In the genomic region with DNA sequence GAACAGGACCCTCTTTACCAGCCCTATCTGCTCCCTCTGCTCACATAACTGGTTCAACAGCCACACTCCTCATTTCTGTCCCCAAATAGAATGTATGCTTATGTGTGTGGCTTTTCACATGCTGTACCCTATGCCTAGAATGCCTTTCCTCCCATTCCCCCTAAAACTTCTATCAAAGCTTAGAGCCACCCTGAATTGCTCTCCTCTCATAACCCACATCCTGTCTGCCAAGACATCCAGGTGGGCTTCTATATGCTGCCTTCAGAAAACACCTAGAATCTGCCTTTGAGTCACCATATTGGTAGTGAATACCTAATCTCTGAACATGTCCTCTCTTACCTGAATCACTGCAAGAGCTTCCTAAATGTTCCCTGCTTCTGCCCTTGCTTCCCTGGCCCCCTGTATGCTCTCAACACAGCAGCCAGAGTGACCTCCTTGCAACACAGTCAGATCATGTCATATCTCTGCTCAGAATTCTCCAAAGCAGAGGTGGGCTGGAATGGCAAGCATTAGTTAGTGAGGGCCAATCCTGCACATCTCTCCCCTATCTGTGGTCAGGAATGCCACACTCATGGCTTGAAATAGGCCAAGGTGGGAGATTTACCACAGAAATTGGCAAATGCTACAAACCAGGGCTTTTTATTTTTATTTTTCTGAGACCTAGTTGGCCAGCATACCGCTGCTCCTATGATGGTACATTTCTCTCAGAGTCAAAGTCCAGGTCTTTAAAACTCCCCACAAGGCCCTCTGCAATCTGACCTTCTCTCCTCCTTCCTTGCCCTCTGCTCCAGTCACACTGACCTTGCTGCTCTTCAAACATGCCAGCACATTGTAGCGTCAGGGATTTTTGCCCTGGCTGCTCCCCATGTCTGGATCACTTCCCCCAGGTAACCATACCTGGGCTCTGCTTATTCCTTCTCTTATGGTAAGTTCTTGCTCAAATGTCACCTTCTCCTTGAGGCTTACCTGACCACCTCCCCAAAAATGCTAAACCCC, we compare ENCODE assay signal across 26 cellular contexts. TPM values are rescaled to one million over a fixed set of nuclear protein-coding genes. Genes with fewer than 3 reads are reported as not detected.
DNase-seq lines count a peak whose midpoint lies in the region; ATAC-seq, FAIRE-seq and TF ChIP-seq lines count a peak whose summit lies in the region.
"Had no signal": no experiment of that assay in that cellular context is flagged by ENCODE, and none has a peak within 500 bp of the region (broad histone marks: within the 10 kb centered on the region; RNA-seq: fewer than 3 reads in every experiment).

No MANE protein-coding gene starts in this region.

- H3K27me3 ChIP-seq in CD4-positive, alpha-beta T cell (ENCODE audit: control insufficient read depth, insufficient read depth, low read length) = no peaks in the 10 kb centered on the region
- H3K27me3 ChIP-seq in bronchial epithelial cell (ENCODE audit: control insufficient read depth, insufficient read depth, low read length) = no peaks in the 10 kb centered on the region
- H3K27me3 ChIP-seq: BLaER1, gastrocnemius medialis, hepatocyte, neutrophil, SJCRH30 had no signal

- no peak overlapping the region for H3K4me3 Mint-ChIP-seq in CD4-positive, alpha-beta T cell
- H3K4me3 Mint-ChIP-seq in naive thymus-derived CD8-positive, alpha-beta T cell = peak overlapping the region in 1 of 10 donors; percentile 7
- H3K4me3 Mint-ChIP-seq: dendritic cell treated with granulocyte-macrophage colony-stimulating factor and Interleukin-4, amounts not matched to agents 40 ng/mL and 50 ng/mL, for 4 days; memory B cell had no signal

- no peaks in the 10 kb centered on the region for H3K36me3 Mint-ChIP-seq in CD4-positive, alpha-beta T cell (ENCODE audit: low read depth)
- peaks cover 0 to 5% (median 0%) of the 10 kb centered on the region in 3 donors for H3K36me3 Mint-ChIP-seq in naive thymus-derived CD8-positive, alpha-beta T cell
- H3K36me3 Mint-ChIP-seq: memory B cell had no signal

- no peak for TF ChIP-seq CTCF in CD4-positive, alpha-beta T cell (IDR thresholded peaks at IDR 0.05)
- TF ChIP-seq CTCF in GM12865 (IDR thresholded peaks at IDR 0.05; ENCODE audit: insufficient read depth, low read depth, low read length, missing control alignments) (no peak), bronchial epithelial cell (IDR thresholded peaks at IDR 0.05; ENCODE audit: insufficient read depth, low read length, severe bottlenecking) (no peak)

- peaks cover 10% of the 10 kb centered on the region for H3K27me3 Mint-ChIP-seq in CD4-positive, alpha-beta T cell
- H3K27me3 Mint-ChIP-seq in naive thymus-derived CD8-positive, alpha-beta T cell = peaks cover 0 to 5% (median 3%) of the 10 kb centered on the region in 5 donors
- H3K27me3 Mint-ChIP-seq: dendritic cell treated with granulocyte-macrophage colony-stimulating factor and Interleukin-4, amounts not matched to agents 40 ng/mL and 50 ng/mL, for 4 days had no signal

- no peak for ATAC-seq in CD4-positive, alpha-beta T cell (ENCODE audit: poor library complexity)
- no peak for ATAC-seq in naive thymus-derived CD8-positive, alpha-beta T cell
- no peak for ATAC-seq in HG03460 (IDR thresholded peaks at IDR 0.05; ENCODE audit: unreplicated experiment)
- ATAC-seq: gastrocnemius medialis, GM12878, left cardiac atrium had no signal

- CTCF ChIA-PET in CD4-positive, alpha-beta T cell (lab: Charles Lee) = no interaction called here

- H3K4me3 ChIP-seq in GM12865 (ENCODE audit: low read depth, low read length) = no peak overlapping the region
- no peak overlapping the region for H3K4me3 ChIP-seq in bronchial epithelial cell (ENCODE audit: low read depth, low read length)
- H3K4me3 ChIP-seq: BLaER1, gastrocnemius medialis, GM12878, hepatocyte, SJCRH30, transverse colon had no signal

- peaks cover 42% of the 10 kb centered on the region for H3K4me1 Mint-ChIP-seq in CD4-positive, alpha-beta T cell (ENCODE audit: low read depth)
- peaks cover 29 to 47% (median 37%) of the 10 kb centered on the region in 4 donors for H3K4me1 Mint-ChIP-seq in naive thymus-derived CD8-positive, alpha-beta T cell

- H3K27ac Mint-ChIP-seq in CD4-positive, alpha-beta T cell = peak overlapping the region; percentile 5
- H3K27ac Mint-ChIP-seq in naive thymus-derived CD8-positive, alpha-beta T cell = peak overlapping the region in 9 of 10 donors; percentile 4 to 85 (median 54)
- H3K27ac Mint-ChIP-seq: dendritic cell treated with granulocyte-macrophage colony-stimulating factor and Interleukin-4, amounts not matched to agents 40 ng/mL and 50 ng/mL, for 4 days had no signal

- no peaks in the 10 kb centered on the region for H3K36me3 ChIP-seq in bronchial epithelial cell (ENCODE audit: control insufficient read depth, insufficient read depth, low read length)
- H3K36me3 ChIP-seq: BLaER1, gastrocnemius medialis, neutrophil, SJCRH30, transverse colon had no signal

- H3K9me3 ChIP-seq in CD4-positive, alpha-beta T cell (ENCODE audit: control insufficient read depth, low read length) = no peaks in the 10 kb centered on the region
- H3K9me3 ChIP-seq: BLaER1, gastrocnemius medialis, neutrophil, SJCRH30, transverse colon had no signal

- no peak for FAIRE-seq in bronchial epithelial cell (lab: Jason Lieb, UNC)
- FAIRE-seq: endometrium, GM12878, small intestine had no signal

- no peak overlapping the region for H3K27ac ChIP-seq in CD4-positive, alpha-beta T cell (ENCODE audit: low read depth, low read length)
- H3K27ac ChIP-seq: BLaER1, gastrocnemius medialis, hepatocyte, SJCRH30, transverse colon had no signal

- DNase-seq in CD4-positive, alpha-beta T cell = no peak
- DNase-seq in GM12865 (ENCODE audit: low read depth) (peak; percentile 33), bronchial epithelial cell (ENCODE audit: low read depth) (peak; percentile 18), nucleus accumbens (lab: John Stamatoyannopoulos, UW) (no peak), NCI-H2196 (lab: John Stamatoyannopoulos, UW; ENCODE audit: unreplicated experiment) (no peak)
- no peak for DNase-seq in naive thymus-derived CD8-positive, alpha-beta T cell
- DNase-seq: activated naive CD4-positive, alpha-beta T cell; activated T-cell treated with anti-CD3 and anti-CD28 coated beads, Interleukin-2, amount 50 U/mL, for 1 hour; gastrocnemius medialis; left cardiac atrium; MV-4-11; NCI-H1436 treated with DMSO at 0.1 percent for 48 hours; NCI-H2107; NCI-H446 treated with DMSO at 0.1 percent for 48 hours; NCI-H82; SJCRH30; small intestine; transverse colon had no signal

- H3K9me3 Mint-ChIP-seq in CD4-positive, alpha-beta T cell = no peaks in the 10 kb centered on the region
- no peaks in the 10 kb centered on the region for H3K9me3 Mint-ChIP-seq in naive thymus-derived CD8-positive, alpha-beta T cell
- H3K9me3 Mint-ChIP-seq: dendritic cell treated with granulocyte-macrophage colony-stimulating factor and Interleukin-4, amounts not matched to agents 40 ng/mL and 50 ng/mL, for 4 days had no signal

- POLR2A ChIA-PET in CD4-positive, alpha-beta T cell (lab: Charles Lee) = no interaction called here
- POLR2A ChIA-PET in naive thymus-derived CD8-positive, alpha-beta T cell (lab: Charles Lee) = no interaction called here

- intact Hi-C loops in CD4-positive, alpha-beta T cell (cut with DNase I, micrococcal nuclease) = no loop called here

RNA-seq across cellular contexts. Expression of gene PPP1R21, which starts 22.4 kb away (rescaled TPM):
- total RNA-seq in CD4-positive, alpha-beta T cell = 10 to 100 TPM; 18.7 to 22.8 TPM
- total RNA-seq in bronchial epithelial cell = 10.0 and 15.9 TPM in 2 replicates
- total RNA-seq in naive thymus-derived CD8-positive, alpha-beta T cell = 10 to 100 TPM; 40.4 to 46.2 TPM
- polyA plus RNA-seq in naive thymus-derived CD8-positive, alpha-beta T cell = 10 to 100 TPM; 16.5 to 23.2 (median 22.0) TPM

Comparison
In these comparisons a context has a peak if more than half of its experiments do, and no peak if none do; other contexts are left out.
1. DNase-seq: peak in GM12865 (single experiment) and bronchial epithelial cell (single experiment); none in CD4-positive, alpha-beta T cell (0 of 10), naive thymus-derived CD8-positive, alpha-beta T cell (0 of 10), nucleus accumbens (0 of 56) and NCI-H2196 (single experiment).